Comparison of ENCODE assay signal across 9 cellular contexts in genomic region chr20:6008254-6008653, GRCh38. TPM values are rescaled to one million over a fixed set of nuclear protein-coding genes. Genes with fewer than 3 reads are reported as not detected.
DNase-seq lines count a peak whose midpoint lies in the region; ATAC-seq and TF ChIP-seq lines count a peak whose summit lies in the region.
"Had no signal": no experiment of that assay in that cellular context is flagged by ENCODE, and none has a peak within 500 bp of the region (broad histone marks: within the 10 kb centered on the region; RNA-seq: fewer than 3 reads in every experiment).

No MANE protein-coding gene starts in this region.

- H3K9me3 ChIP-seq in DOHH2 (ENCODE audit: control insufficient read depth, insufficient read depth, low read length) (no peaks in the 10 kb centered on the region), upper lobe of right lung (no peaks in the 10 kb centered on the region)
- H3K9me3 ChIP-seq: Peyer's patch had no signal

- intact Hi-C loops in upper lobe of right lung (cut with DNase I): no loop called here

- no peak for TF ChIP-seq POLR2A in NB4 (IDR thresholded peaks at IDR 0.05; ENCODE audit: extremely low read depth, insufficient read length)

- H3K79me2 ChIP-seq in DOHH2 (ENCODE audit: control insufficient read depth, low read length): peaks cover 72% of the 10 kb centered on the region

- H3K27ac ChIP-seq in DOHH2 (ENCODE audit: low read depth, low read length) (no peak overlapping the region), upper lobe of right lung (peak overlapping the region; percentile 82)

- no peaks in the 10 kb centered on the region for H3K27me3 ChIP-seq in DOHH2 (ENCODE audit: control insufficient read depth, low read length)
- H3K27me3 ChIP-seq in upper lobe of right lung: no peaks in the 10 kb centered on the region
- H3K27me3 ChIP-seq: Peyer's patch had no signal

- H3F3A ChIP-seq in DOHH2 (ENCODE audit: control insufficient read depth, insufficient read depth): peaks cover 10% of the 10 kb centered on the region

- H3K4me1 ChIP-seq in DOHH2 (ENCODE audit: control insufficient read depth, low read length) (peaks cover 33% of the 10 kb centered on the region), upper lobe of right lung (peaks cover 32% of the 10 kb centered on the region)

- ATAC-seq in upper lobe of right lung: peak; percentile 42
- no peak for ATAC-seq in GM19467 (IDR thresholded peaks at IDR 0.05; ENCODE audit: unreplicated experiment)
- no peak for ATAC-seq in GM18861 (IDR thresholded peaks at IDR 0.05; ENCODE audit: unreplicated experiment)

- TF ChIP-seq CTCF in DOHH2 (IDR thresholded peaks at IDR 0.05; ENCODE audit: low read depth, low read length, poor library complexity, severe bottlenecking) (no peak), NB4 (IDR thresholded peaks at IDR 0.05; ENCODE audit: low read depth, low read length) (no peak), choroid plexus epithelial cell (conservative IDR thresholded peaks at IDR 0.05; ENCODE audit: low read depth, low read length) (no peak), upper lobe of right lung (IDR thresholded peaks at IDR 0.05) (no peak)

- peak overlapping the region; percentile 100 for H3K4me2 ChIP-seq in DOHH2 (ENCODE audit: low read length)

- no peaks in the 10 kb centered on the region for H3K9me2 ChIP-seq in DOHH2 (replicated peaks; ENCODE audit: control insufficient read depth, low read length)

- H3K4me3 ChIP-seq in DOHH2 (ENCODE audit: low read length): peak overlapping the region; percentile 11; the same call in 1 of the 2 replicates
- H3K4me3 ChIP-seq in NB4 (ENCODE audit: low read depth, low read length): peak overlapping the region; percentile 91
- peak overlapping the region; percentile 77 for H3K4me3 ChIP-seq in choroid plexus epithelial cell (ENCODE audit: low read depth, low read length)
- H3K4me3 ChIP-seq in upper lobe of right lung: peak overlapping the region; percentile 78

- peaks cover 13% of the 10 kb centered on the region; the same call in 1 of the 2 replicates for H4K20me1 ChIP-seq in DOHH2 (ENCODE audit: control insufficient read depth, insufficient read depth, low read depth, low read length)

- H3K36me3 ChIP-seq in DOHH2 (ENCODE audit: control insufficient read depth, low read length): peaks cover 57% of the 10 kb centered on the region
- H3K36me3 ChIP-seq in upper lobe of right lung: peaks cover 35% of the 10 kb centered on the region

- peak; percentile 90 for DNase-seq in NB4 (ENCODE audit: low read depth)
- DNase-seq in choroid plexus epithelial cell (ENCODE audit: low read depth): peak; percentile 97
- peak; percentile 10 to 82 for DNase-seq in lung microvascular endothelial cell (ENCODE audit: low read depth in 2 of 2)
- no peak for DNase-seq in upper lobe of right lung
- no peak for DNase-seq in NCI-H2107 (lab: John Stamatoyannopoulos, UW)

RNA-seq across cellular contexts. Expression of gene CRLS1, which starts 2.3 kb away (rescaled TPM):
- total RNA-seq in lung microvascular endothelial cell (21.6 and 22.6 TPM in 2 replicates), upper lobe of right lung (45.3 TPM)

RNA-seq across cellular contexts. Expression of gene LRRN4, which starts 45.6 kb away (rescaled TPM):
- not detected in 2 replicates for total RNA-seq in lung microvascular endothelial cell
- 76.6 TPM for total RNA-seq in upper lobe of right lung
- total RNA-seq: Peyer's patch had no signal

RNA-seq across cellular contexts. Expression of gene MCM8, which starts 57.8 kb away (rescaled TPM):
- total RNA-seq in lung microvascular endothelial cell (3.3 and 3.8 TPM in 2 replicates), upper lobe of right lung (5.2 TPM)

RNA-seq across cellular contexts. Expression of gene TRMT6, which starts 57.9 kb away (rescaled TPM):
- total RNA-seq in lung microvascular endothelial cell (4.4 and 6.0 TPM in 2 replicates), upper lobe of right lung (8.5 TPM)

Comparison
In these comparisons a context has a peak if more than half of its experiments do, and no peak if none do; other contexts are left out.
1. H3K4me3 ChIP-seq: peak in every context shown above with its lines; median percentile 91 in NB4; 78 in upper lobe of right lung; 77 in choroid plexus epithelial cell; 11 in DOHH2.
2. DNase-seq: peak in NB4 (single experiment), choroid plexus epithelial cell (single experiment) and lung microvascular endothelial cell (2 of 2); none in upper lobe of right lung (single experiment) and NCI-H2107 (single experiment).
3. RNA of gene LRRN4, which starts 45.6 kb away (total RNA-seq): 76.6 TPM in upper lobe of right lung (single experiment); not detected in lung microvascular endothelial cell; every median in the first group is over 10 times any median in the second.